Comparison of ENCODE assay signal across 21 cellular contexts in the genomic region with DNA sequence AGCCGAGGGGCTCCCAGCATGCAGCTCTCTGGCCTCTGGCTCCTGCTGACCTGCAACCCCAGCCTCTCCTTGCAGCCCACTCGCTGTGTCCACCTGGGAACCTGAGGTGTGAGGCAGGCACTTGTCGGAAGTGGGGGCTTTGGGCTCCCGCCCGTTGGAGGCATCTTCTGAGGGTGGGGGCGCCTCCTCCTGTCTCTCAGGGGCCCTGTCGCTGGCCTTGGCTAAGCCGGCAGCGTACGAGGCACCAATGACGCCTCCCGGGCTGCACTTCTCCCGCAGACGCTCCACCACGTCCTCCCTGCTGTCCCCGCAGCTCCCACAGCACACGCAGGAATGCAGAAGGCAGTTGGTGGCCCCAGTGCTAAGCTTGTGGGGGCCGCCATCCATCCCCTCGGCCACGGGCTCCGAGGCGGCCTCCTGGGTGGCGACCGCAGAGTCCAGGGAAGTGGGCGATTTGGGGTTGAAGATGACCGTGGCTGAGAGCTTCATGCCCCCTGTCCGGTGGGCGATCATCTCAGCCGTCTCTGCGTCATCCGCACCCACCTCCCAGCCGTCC.
"Had no signal": no experiment of that assay in that cellular context is flagged by ENCODE, and none has a peak within 500 bp of the region (broad histone marks: within the 10 kb centered on the region; RNA-seq: fewer than 3 reads in every experiment).

No MANE protein-coding gene starts in this region.

- H3K36me3 ChIP-seq: esophagus squamous epithelium, gastrocnemius medialis, neural progenitor cell, thyroid gland had no signal

- H3K27ac ChIP-seq: esophagus squamous epithelium, gastrocnemius medialis, neural progenitor cell, thyroid gland had no signal

- H3K4me2 ChIP-seq: neural progenitor cell had no signal

- H3K4me1 ChIP-seq: gastrocnemius medialis, neural progenitor cell had no signal

- ATAC-seq: activated CD8-positive, alpha-beta memory T cell treated with anti-CD3 and anti-CD28 coated beads, Interleukin-2, amount 10 ng/mL, durations not matched to agents 7 days and 5 days; effector memory CD8-positive, alpha-beta T cell; gastrocnemius medialis; naive thymus-derived CD8-positive, alpha-beta T cell; stimulated activated naive CD8-positive, alpha-beta T cell treated with anti-CD3 and anti-CD28 coated beads, Interleukin-15, Interleukin-2, amounts not matched to agents 100 U/mL and 50 U/mL, for 24 hours had no signal

- H3K4me3 ChIP-seq: esophagus squamous epithelium, gastrocnemius medialis, neural progenitor cell, thyroid gland had no signal

- H3K9ac ChIP-seq: neural progenitor cell had no signal

- H3K27me3 ChIP-seq: esophagus squamous epithelium, gastrocnemius medialis, neural progenitor cell, thyroid gland had no signal

- FAIRE-seq: endothelial cell of umbilical vein, islet of Langerhans had no signal

- H2AFZ ChIP-seq: neural progenitor cell had no signal

- DNase-seq: activated CD4-positive, alpha-beta T cell treated with anti-CD3 and anti-CD28 coated beads for 4 hours; activated CD4-positive, alpha-beta T cell treated with anti-CD3 and anti-CD28 coated beads, Interleukin-2, amount 50 U/mL, for 48 hours; activated CD4-positive, CD25-positive, alpha-beta regulatory T cell; activated gamma-delta T cell treated with Interleukin-2 at 50 U/mL for 16 hours; activated T-cell treated with anti-CD3 and anti-CD28 coated beads for 4 hours; anterior cingulate cortex; effector memory CD8-positive, alpha-beta T cell; esophagus squamous epithelium; gastrocnemius medialis; hippocampal formation; naive thymus-derived CD8-positive, alpha-beta T cell; retina; stimulated activated CD4-positive, alpha-beta T cell treated with anti-CD3 and anti-CD28 coated beads, Interleukin-12 subunit alpha, Interleukin-12 subunit beta, amount 100 ng/mL, for 4 hours; stimulated activated CD4-positive, alpha-beta T cell treated with anti-CD3 and anti-CD28 coated beads, Interleukin-4, amount 100 ng/mL, for 4 hours; stimulated activated naive CD8-positive, alpha-beta T cell treated with anti-CD3 and anti-CD28 coated beads, Interleukin-15, Interleukin-2, amounts not matched to agents 100 U/mL and 50 U/mL, for 24 hours; T-helper 9 cell had no signal

- H3K9me3 ChIP-seq: esophagus squamous epithelium, gastrocnemius medialis, thyroid gland had no signal
